Comparison of ENCODE assay signal across 8 cellular contexts in genomic region chr7:81956520-81956919, GRCh38.
DNase-seq lines count a peak whose midpoint lies in the region; ATAC-seq, FAIRE-seq and TF ChIP-seq lines count a peak whose summit lies in the region.

No MANE protein-coding gene starts in this region.

- no peaks in the 10 kb centered on the region for H3K4me1 ChIP-seq in GM23338 (ENCODE audit: insufficient read depth)

- FAIRE-seq in GM19239 (lab: Jason Lieb, UNC) = no peak

- no peak overlapping the region for H2AFZ ChIP-seq in GM23338

- peak; percentile 95 for ATAC-seq in GM23338

- H3K27me3 Mint-ChIP-seq in GM23338 (ENCODE audit: insufficient read depth, low read depth, poor library complexity) = no peaks in the 10 kb centered on the region

- no peaks in the 10 kb centered on the region for H4K20me1 ChIP-seq in GM23338 (replicated peaks; ENCODE audit: insufficient read depth)

- peak; percentile 87 to 92 for TF ChIP-seq CTCF in GM23338 (conservative IDR thresholded peaks at IDR 0.05; ENCODE audit: low read depth in 2 of 2)

- H3K36me3 ChIP-seq in GM23338 (ENCODE audit: insufficient read depth) = no peaks in the 10 kb centered on the region

- no peaks in the 10 kb centered on the region for H3K27me3 ChIP-seq in GM23338 (ENCODE audit: insufficient read depth)

- no peaks in the 10 kb centered on the region for H3K9me3 Mint-ChIP-seq in GM23338

- no peaks in the 10 kb centered on the region for H3K9me2 ChIP-seq in GM23338 (ENCODE audit: insufficient read depth)

- DNase-seq in DMS53 (lab: John Stamatoyannopoulos, UW) (peak; percentile 73), GM23338 (ENCODE audit: low spot score) (peak; percentile 86), NCI-H1105 (lab: John Stamatoyannopoulos, UW) (peak; percentile 7), amniotic epithelial cell (ENCODE audit: low read depth) (peak; percentile 57), inferior parietal cortex (ENCODE audit: extremely low spot score) (peak; percentile 74), GM19239 (ENCODE audit: insufficient read length, low spot score) (no peak), UCSD-AML1 (lab: John Stamatoyannopoulos, UW; ENCODE audit: unreplicated experiment) (no peak)
- no peak for DNase-seq in stimulated activated CD4-positive, alpha-beta T cell treated with anti-CD3 and anti-CD28 coated beads, Interleukin-1b, Interleukin-23, amount 100 ng/mL, for 48 hours

- H3K4me3 ChIP-seq in GM23338 = no peak overlapping the region

- no peak overlapping the region for H3K4me3 Mint-ChIP-seq in GM23338

- no peaks in the 10 kb centered on the region for H3K79me2 ChIP-seq in GM23338 (replicated peaks; ENCODE audit: insufficient read depth)

- no peaks in the 10 kb centered on the region for H3K36me3 Mint-ChIP-seq in GM23338 (ENCODE audit: low read depth)

- no peaks in the 10 kb centered on the region for H3F3A ChIP-seq in GM23338 (replicated peaks; ENCODE audit: low read depth)

- no peak overlapping the region for H3K4me2 ChIP-seq in GM23338

- H3K27ac Mint-ChIP-seq in GM23338 = no peak overlapping the region

- peaks cover 7% of the 10 kb centered on the region for H3K4me1 Mint-ChIP-seq in GM23338

- H3K27ac ChIP-seq in GM23338 (ENCODE audit: low read depth) = no peak overlapping the region

TF ChIP-seq in GM23338, 12 proteins besides CTCF, POLR2A, EP300 and RAD21:
- TF ChIP-seq ETS1 (IDR thresholded peaks at IDR 0.05) = no peak
- TF ChIP-seq JUNB (IDR thresholded peaks at IDR 0.05; ENCODE audit: unreplicated experiment) = no peak
- no peak for TF ChIP-seq EZH2phosphoT487 (IDR thresholded peaks at IDR 0.05; ENCODE audit: unreplicated experiment)
- no peak for TF ChIP-seq NANOG (IDR thresholded peaks at IDR 0.05; ENCODE audit: borderline replicate concordance)
- no peak for TF ChIP-seq REST (IDR thresholded peaks at IDR 0.05; ENCODE audit: unreplicated experiment)
- no peak for TF ChIP-seq POLR2AphosphoS5 (IDR thresholded peaks at IDR 0.05; ENCODE audit: low read depth)
- no peak for TF ChIP-seq EZH2 (IDR thresholded peaks at IDR 0.05; ENCODE audit: low read depth, unreplicated experiment)
- TF ChIP-seq ZNF114 (CRISPR knock-in tag; IDR thresholded peaks at IDR 0.05) = no peak
- no peak for TF ChIP-seq STAT1 (IDR thresholded peaks at IDR 0.05; ENCODE audit: unreplicated experiment)
- no peak for TF ChIP-seq ZNF331 (CRISPR knock-in tag; IDR thresholded peaks at IDR 0.05; ENCODE audit: low read depth)
TF ChIP-seq in GM23338: peak in this region for 0.

Comparison
In these comparisons a context has a peak if more than half of its experiments do, and no peak if none do; other contexts are left out.
1. DNase-seq: peak in DMS53 (single experiment), GM23338 (single experiment), NCI-H1105 (single experiment), amniotic epithelial cell (single experiment) and inferior parietal cortex (single experiment); none in GM19239 (single experiment), UCSD-AML1 (single experiment) and stimulated activated CD4-positive, alpha-beta T cell treated with anti-CD3 and anti-CD28 coated beads, Interleukin-1b, Interleukin-23, amount 100 ng/mL, for 48 hours (single experiment).